In genomic region chr19:53576941-53577653, GRCh38 we compare ENCODE assay signal across 18 cellular contexts. TPM values are rescaled to one million over a fixed set of nuclear protein-coding genes. Genes with fewer than 3 reads are reported as not detected.
DNase-seq lines count a peak whose midpoint lies in the region; ATAC-seq, FAIRE-seq and TF ChIP-seq lines count a peak whose summit lies in the region.
"Had no signal": no experiment of that assay in that cellular context is flagged by ENCODE, and none has a peak within 500 bp of the region (broad histone marks: within the 10 kb centered on the region; RNA-seq: fewer than 3 reads in every experiment).

No MANE protein-coding gene starts in this region.

- H2AFZ ChIP-seq in K562 (ENCODE audit: low read depth, low read length) = no peak overlapping the region

- ATAC-seq in K562 = no peak
- ATAC-seq in naive thymus-derived CD4-positive, alpha-beta T cell = no peak

- H3K9me1 ChIP-seq in K562 (ENCODE audit: control insufficient read depth, insufficient read depth, low read length) = no peaks in the 10 kb centered on the region

- H3K27me3 Mint-ChIP-seq in naive thymus-derived CD4-positive, alpha-beta T cell = no peaks in the 10 kb centered on the region

- H3K36me3 ChIP-seq in BLaER1 = peaks cover 84% of the 10 kb centered on the region
- no peaks in the 10 kb centered on the region for H3K36me3 ChIP-seq in K562 (ENCODE audit: control insufficient read depth, insufficient read depth, low read length)
- peaks cover 25 to 76% (median 26%) of the 10 kb centered on the region in 3 experiments for H3K36me3 ChIP-seq in naive thymus-derived CD4-positive, alpha-beta T cell (ENCODE audit: control insufficient read depth in 2 of 3, insufficient read depth in 3 of 3, low read length in 3 of 3)
- H3K36me3 ChIP-seq in MG63 = peaks cover 21% of the 10 kb centered on the region

- TF ChIP-seq RAD21 in K562 (CRISPR knock-in tag; conservative IDR thresholded peaks at IDR 0.05 in 1 of 2, IDR thresholded peaks at IDR 0.05 in 1 of 2) = no peak

- H3K4me1 ChIP-seq in BLaER1 (no peaks in the 10 kb centered on the region), K562 (replicated peaks in 1 of 2; ENCODE audit: control insufficient read depth in 2 of 2, insufficient read depth in 2 of 2, low read length in 2 of 2) (no peaks in the 10 kb centered on the region; a peak in 1 of 5 replicates)
- H3K4me1 ChIP-seq in naive thymus-derived CD4-positive, alpha-beta T cell (ENCODE audit: control insufficient read depth in 2 of 2, insufficient read depth in 2 of 2, low read length in 2 of 2) = no peaks in the 10 kb centered on the region
- H3K4me1 ChIP-seq: BE2C had no signal

- H4K20me1 ChIP-seq in BLaER1 (no peaks in the 10 kb centered on the region), K562 (replicated peaks; ENCODE audit: control insufficient read depth, insufficient read depth, low read length) (no peaks in the 10 kb centered on the region)

- H3K9me3 ChIP-seq in BLaER1 = peaks cover 89% of the 10 kb centered on the region
- H3K9me3 ChIP-seq in K562 (replicated peaks; ENCODE audit: control insufficient read depth, insufficient read depth, low read depth, low read length) = no peaks in the 10 kb centered on the region
- H3K9me3 ChIP-seq in naive thymus-derived CD4-positive, alpha-beta T cell (ENCODE audit: control insufficient read depth in 2 of 3, low read length in 3 of 3) = peaks cover 16 to 89% (median 34%) of the 10 kb centered on the region in 3 experiments
- peaks cover 14% of the 10 kb centered on the region for H3K9me3 ChIP-seq in MG63

- no peak overlapping the region for H3K9ac ChIP-seq in BLaER1
- H3K9ac ChIP-seq in K562 (ENCODE audit: insufficient read depth in 1 of 2, low read depth in 2 of 2, low read length in 2 of 2) = no peak overlapping the region

- BruUV-seq in K562 (replicated peaks; lab: Mats Ljungman, UMichigan) = no TSS peak

- H3K4me3 ChIP-seq in BLaER1 (peak overlapping the region; percentile 40), K562 (no peak overlapping the region), MG63 (no peak overlapping the region)
- peak overlapping the region; percentile 34 for H3K4me3 ChIP-seq in naive thymus-derived CD4-positive, alpha-beta T cell (ENCODE audit: low read length)

- in situ Hi-C loops in K562 (cut with MboI) = no loop called here

- POLR2A ChIA-PET in K562 (lab: Yijun Ruan, JAX) = no interaction called here
- POLR2A ChIA-PET in naive thymus-derived CD4-positive, alpha-beta T cell (lab: Charles Lee) = no interaction called here

- peak overlapping the region in 1 of 10 donors; percentile 13 for H3K4me3 Mint-ChIP-seq in naive thymus-derived CD4-positive, alpha-beta T cell

- 5% methylated on average over 20 of the region's 20 CpGs for WGBS in K562 (ENCODE audit: insufficient coverage, low coverage, missing lambda C conversion rate)

- no peak for TF ChIP-seq POLR2A in GM12891 (IDR thresholded peaks at IDR 0.05; ENCODE audit: low read depth, low read length)
- no peak for TF ChIP-seq POLR2A in K562 (conservative IDR thresholded peaks at IDR 0.05)

- peaks cover 28 to 78% (median 69%) of the 10 kb centered on the region in 5 donors for H3K36me3 Mint-ChIP-seq in naive thymus-derived CD4-positive, alpha-beta T cell

- intact Hi-C loops in K562 (cut with micrococcal nuclease) = no loop called here
- intact Hi-C loops in naive thymus-derived CD4-positive, alpha-beta T cell (cut with micrococcal nuclease) = no loop called here

- H3K4me2 ChIP-seq in BLaER1 = no peak overlapping the region
- no peak overlapping the region for H3K4me2 ChIP-seq in K562 (ENCODE audit: insufficient read depth, low read length)

- no peaks in the 10 kb centered on the region for H3K27me3 ChIP-seq in BLaER1
- peaks cover 0 to 9% of the 10 kb centered on the region in 2 experiments; a peak in 1 of 5 replicates for H3K27me3 ChIP-seq in K562 (ENCODE audit: control insufficient read depth in 2 of 2, insufficient read depth in 2 of 2, low read length in 2 of 2)
- H3K27me3 ChIP-seq in naive thymus-derived CD4-positive, alpha-beta T cell (ENCODE audit: control insufficient read depth in 2 of 2, insufficient read depth in 2 of 2, low read length in 2 of 2) = no peaks in the 10 kb centered on the region
- no peaks in the 10 kb centered on the region for H3K27me3 ChIP-seq in MG63
- H3K27me3 ChIP-seq: BE2C had no signal

- DNase-seq in GM12891 (ENCODE audit: insufficient read length, low spot score) = no peak
- no peak for DNase-seq in K562 (ENCODE audit: extremely low read depth in 1 of 4, low spot score in 3 of 4)
- DNase-seq in naive thymus-derived CD4-positive, alpha-beta T cell = no peak
- DNase-seq in NOMO-1 treated with dmso at 0.1 percent for 144 hours (lab: John Stamatoyannopoulos, UW; ENCODE audit: unreplicated experiment) = no peak
- no peak for DNase-seq in MG63
- DNase-seq in epidermal melanocyte (ENCODE audit: insufficient read length, low spot score) = no peak
- DNase-seq in activated naive CD4-positive, alpha-beta T cell (lab: John Stamatoyannopoulos, UW) = no peak
- DNase-seq: BE2C, EL, Kasumi-1, NCI-H1417, NCI-H2029, NCI-H2171 treated with DMSO at 0.1 percent for 48 hours, NCI-H510A, NCI-H82, SHP77 treated with DMSO at 0.1 percent for 48 hours had no signal

- no peaks in the 10 kb centered on the region for H3K79me2 ChIP-seq in K562 (ENCODE audit: control insufficient read depth, insufficient read depth, low read length)

- no peaks in the 10 kb centered on the region for H3K4me1 Mint-ChIP-seq in naive thymus-derived CD4-positive, alpha-beta T cell

- CTCF ChIA-PET in K562 (lab: Yijun Ruan, JAX; ENCODE audit: low intra/inter-chr PET ratio) = no interaction called here
- CTCF ChIA-PET in naive thymus-derived CD4-positive, alpha-beta T cell (lab: Charles Lee) = no interaction called here

- FAIRE-seq in GM12891 (lab: Jason Lieb, UNC) (no peak), K562 (lab: Jason Lieb, UNC) (no peak)

- peaks cover 0 to 92% (median 63%) of the 10 kb centered on the region in 11 donors for H3K9me3 Mint-ChIP-seq in naive thymus-derived CD4-positive, alpha-beta T cell

- H3K27ac ChIP-seq in BLaER1 (no peak overlapping the region), K562 (ENCODE audit: extremely low read depth, low read depth, low read length) (no peak overlapping the region)
- no peak overlapping the region for H3K27ac ChIP-seq in naive thymus-derived CD4-positive, alpha-beta T cell (ENCODE audit: low read depth, low read length)

- TF ChIP-seq CTCF in K562 (IDR thresholded peaks at IDR 0.05 in 2 of 3, conservative IDR thresholded peaks at IDR 0.05 in 1 of 3; ENCODE audit: insufficient read depth in 2 of 3, low read depth in 1 of 3, low read length in 3 of 3) = no peak

- no peak for TF ChIP-seq EP300 in K562 (IDR thresholded peaks at IDR 0.05; ENCODE audit: low read length)

- H3K27ac Mint-ChIP-seq in naive thymus-derived CD4-positive, alpha-beta T cell = peak overlapping the region in 2 of 9 donors; percentile 55 to 81

TF ChIP-seq in GM12891, 5 proteins besides CTCF, POLR2A, EP300 and RAD21 (continues in another document):
- TF ChIP-seq POLR2AphosphoS5 (IDR thresholded peaks at IDR 0.05; ENCODE audit: low read depth, low read length) = peak; percentile 47; the same call in 1 of the 2 replicates

TF ChIP-seq in K562, 482 proteins besides CTCF, POLR2A, EP300 and RAD21 (continues in another document):
- TF ChIP-seq NFXL1 (CRISPR knock-in tag; IDR thresholded peaks at IDR 0.05) = no peak

RNA-seq across cellular contexts. Expression of gene ZNF331, which starts 39.2 kb away (rescaled TPM):
- polyA plus RNA-seq in GM12891 (2012; ENCODE audit: low read depth, missing spikeins) = 10.3 TPM
- 1.7 and 5.8 TPM in 2 replicates for total RNA-seq in K562 (2011; cell fraction: chromatin; rRNA removed; ENCODE audit: low replicate concordance)
- total RNA-seq in K562 (2011; cell fraction: nucleolus; rRNA removed) = 5.1 and 6.2 TPM in 2 replicates
- 3.1 and 3.3 TPM in 2 replicates for total RNA-seq in K562 (2011; cell fraction: nucleoplasm; rRNA removed)
- 0.50 and 1.6 TPM in 2 replicates for total RNA-seq in K562 (2014; rRNA removed)
- total RNA-seq in K562 (2014; rRNA removed; fragmentation: Illumina TruSeq; extraction: Trizol) = 0.76 and 0.86 TPM in 2 replicates
- 1.5 TPM in 2 replicates for total RNA-seq in K562 (2015; rRNA removed; fragmentation: Illumina TruSeq; extraction: Trizol)
- 1.4 and 1.7 TPM in 2 replicates for total RNA-seq in K562 (2021)
- polyA plus RNA-seq in K562 (2011; rRNA removed) = 0.28 and 0.70 TPM in 2 replicates
- polyA plus RNA-seq in K562 (2011; cell fraction: cytosol; rRNA removed) = 0.55 and 0.56 TPM in 2 replicates
- 1.8 and 4.5 TPM in 2 replicates for polyA plus RNA-seq in K562 (2011; cell fraction: nucleus; rRNA removed)
- polyA plus RNA-seq in K562 (2012) = 1.5 and 16.3 TPM in 2 replicates
- 1.8 and 2.0 TPM in 2 replicates for polyA plus RNA-seq in K562 (2014; fragmentation: Illumina TruSeq; extraction: Trizol)
- polyA plus RNA-seq in K562 (2014; fragmentation: Nextera tagmentation; extraction: Ambion mirVana) = under 1 TPM; 0.23 to 0.69 TPM
- 2.7 and 4.8 TPM in 2 replicates for polyA plus RNA-seq in K562 (2014; rRNA removed)
- polyA minus RNA-seq in K562 (2011; rRNA and poly(A)+ RNA removed) = 0.33 and 0.60 TPM in 2 replicates
- polyA minus RNA-seq in K562 (2011; cell fraction: cytosol; rRNA and poly(A)+ RNA removed) = not detected in 2 replicates
- polyA minus RNA-seq in K562 (2011; cell fraction: nucleus; rRNA and poly(A)+ RNA removed) = 0.33 and 0.94 TPM in 2 replicates
- total RNA-seq in naive thymus-derived CD4-positive, alpha-beta T cell = 100 to 1,000 TPM in 2 of 5 experiments, 10 to 100 TPM in 3; 18.1 to 318 (median 68.6) TPM
- polyA plus RNA-seq in naive thymus-derived CD4-positive, alpha-beta T cell = 10 to 100 TPM; 35.0 to 52.1 TPM
- 2.6 and 11.9 TPM in 2 replicates for total RNA-seq in MG63 (2014; rRNA removed; shearing (Covaris generic); ENCODE audit: low replicate concordance)

RNA-seq across cellular contexts. Expression of gene DPRX, which starts 54.7 kb away (rescaled TPM):
- polyA plus RNA-seq in GM12891 (2012; ENCODE audit: low read depth, missing spikeins) = not detected
- total RNA-seq in K562 (2011; cell fraction: chromatin; rRNA removed; ENCODE audit: low replicate concordance) = not detected in 2 replicates
- not detected in 2 replicates for total RNA-seq in K562 (2011; cell fraction: nucleolus; rRNA removed)
- total RNA-seq in K562 (2011; cell fraction: nucleoplasm; rRNA removed) = not detected in 2 replicates
- total RNA-seq in K562 (2014; rRNA removed) (not detected in 2 replicates), K562 (2014; rRNA removed; fragmentation: Illumina TruSeq; extraction: Trizol) (not detected in 2 replicates), K562 (2015; rRNA removed; fragmentation: Illumina TruSeq; extraction: Trizol) (not detected in 2 replicates), K562 (2021) (not detected in 2 replicates)
- polyA plus RNA-seq in K562 (2011; rRNA removed) (not detected in 2 replicates), K562 (2014; fragmentation: Illumina TruSeq; extraction: Trizol) (not detected in 2 replicates), K562 (2014; fragmentation: Nextera tagmentation; extraction: Ambion mirVana) (not detected), K562 (2014; rRNA removed) (not detected in 2 replicates)
- not detected in 2 replicates for polyA plus RNA-seq in K562 (2011; cell fraction: cytosol; rRNA removed)
- polyA plus RNA-seq in K562 (2011; cell fraction: nucleus; rRNA removed) = not detected in 2 replicates
- polyA plus RNA-seq in K562 (2012) = not detected in 2 replicates
- not detected in 2 replicates for polyA minus RNA-seq in K562 (2011; rRNA and poly(A)+ RNA removed)
- polyA minus RNA-seq in K562 (2011; cell fraction: cytosol; rRNA and poly(A)+ RNA removed) = not detected in 2 replicates
- not detected in 2 replicates for polyA minus RNA-seq in K562 (2011; cell fraction: nucleus; rRNA and poly(A)+ RNA removed)
- not detected for total RNA-seq in naive thymus-derived CD4-positive, alpha-beta T cell
- polyA plus RNA-seq in naive thymus-derived CD4-positive, alpha-beta T cell = not detected
- not detected in 2 replicates for total RNA-seq in MG63 (2014; rRNA removed; shearing (Covaris generic); ENCODE audit: low replicate concordance)
- polyA plus RNA-seq: AG04450 had no signal

Comparison
In these comparisons a context has a peak if more than half of its experiments do, and no peak if none do; other contexts are left out.
1. H3K4me3 ChIP-seq: peak in BLaER1 (single experiment) and naive thymus-derived CD4-positive, alpha-beta T cell (single experiment); none in K562 (single experiment) and MG63 (single experiment).